Comparison of ENCODE assay signal across 22 cellular contexts in genomic region chr12:92215358-92215757, GRCh38.
DNase-seq lines count a peak whose midpoint lies in the region; ATAC-seq, FAIRE-seq and TF ChIP-seq lines count a peak whose summit lies in the region.
"Had no signal": no experiment of that assay in that cellular context is flagged by ENCODE, and none has a peak within 500 bp of the region (broad histone marks: within the 10 kb centered on the region; RNA-seq: fewer than 3 reads in every experiment).

No MANE protein-coding gene starts in this region.

- no peaks in the 10 kb centered on the region for H3K79me2 ChIP-seq in GM12878 (ENCODE audit: control insufficient read depth, insufficient read depth, low read length)

- TF ChIP-seq RAD21 in GM12878 (IDR thresholded peaks at IDR 0.05; ENCODE audit: insufficient read depth, low read depth, low read length) = no peak

- no peak for TF ChIP-seq CTCF in GM12878 (IDR thresholded peaks at IDR 0.05 in 2 of 3, conservative IDR thresholded peaks at IDR 0.05 in 1 of 3; ENCODE audit: control insufficient read depth in 2 of 3, extremely low read depth in 1 of 3, insufficient read depth in 1 of 3, low read depth in 3 of 3, low read length in 3 of 3)

- no peak overlapping the region for H3K4me3 Mint-ChIP-seq in activated naive CD4-positive, alpha-beta T cell treated with anti-CD3 and anti-CD28 coated beads, Interleukin-2, amount 50 U/mL, for 24 hours
- H3K4me3 Mint-ChIP-seq in stimulated activated memory B cell treated with anti-CD40 and anti-IgM and Interleukin-4, amounts not matched to agents 10 μg/mL and 1 μg/mL and 100 μg/mL, for 72 hours = no peak overlapping the region
- H3K4me3 Mint-ChIP-seq: CD14-positive monocyte; CD4-positive, alpha-beta T cell; CD8-positive, alpha-beta T cell had no signal

- RAD21 ChIA-PET in GM12878 (lab: Charles Lee; ENCODE audit: unreplicated experiment) = interaction anchor here (0.7 kb wide), 1 partner anchor 230 kb away, joined by 3 read pairs; no protein-coding TSS in a partner anchor

- no peak overlapping the region for H3K4me3 ChIP-seq in GM12878
- H3K4me3 ChIP-seq: BLaER1 had no signal

- peaks cover 14% of the 10 kb centered on the region for H3K9me3 Mint-ChIP-seq in activated naive CD4-positive, alpha-beta T cell treated with anti-CD3 and anti-CD28 coated beads, Interleukin-2, amount 50 U/mL, for 24 hours
- H3K9me3 Mint-ChIP-seq in activated naive CD4-positive, alpha-beta T cell treated with anti-CD3 and anti-CD28 coated beads, Interleukin-2, amount 50 U/mL, for 72 hours = peaks cover 14 to 17% of the 10 kb centered on the region in 2 donors
- H3K9me3 Mint-ChIP-seq in stimulated activated memory B cell treated with anti-CD40 and anti-IgM and Interleukin-4, amounts not matched to agents 10 μg/mL and 1 μg/mL and 100 μg/mL, for 72 hours = peaks cover 4% of the 10 kb centered on the region

- no peaks in the 10 kb centered on the region for H3K27me3 ChIP-seq in GM12878 (replicated peaks in 1 of 2; ENCODE audit: control insufficient read depth in 2 of 2, insufficient read depth in 2 of 2, low read length in 1 of 2)
- H3K27me3 ChIP-seq: BE2C, BLaER1 had no signal

- CTCF ChIA-PET in GM12878 (lab: Yijun Ruan, JAX) = no interaction called here

- H3K36me3 Mint-ChIP-seq in activated naive CD4-positive, alpha-beta T cell treated with anti-CD3 and anti-CD28 coated beads, Interleukin-2, amount 50 U/mL, for 24 hours = peaks cover 7% of the 10 kb centered on the region
- H3K36me3 Mint-ChIP-seq in activated naive CD4-positive, alpha-beta T cell treated with anti-CD3 and anti-CD28 coated beads, Interleukin-2, amount 50 U/mL, for 72 hours = peaks cover 5 to 27% of the 10 kb centered on the region in 2 donors
- H3K36me3 Mint-ChIP-seq in stimulated activated memory B cell treated with anti-CD40 and anti-IgM and Interleukin-4, amounts not matched to agents 10 μg/mL and 1 μg/mL and 100 μg/mL, for 72 hours = peaks cover 11% of the 10 kb centered on the region

- no peaks in the 10 kb centered on the region for H3K36me3 ChIP-seq in GM12878 (ENCODE audit: control insufficient read depth in 2 of 2, insufficient read depth in 2 of 2, low read length in 1 of 2)
- H3K36me3 ChIP-seq: BE2C, BLaER1 had no signal

- in situ Hi-C loops in GM12878 (cut with MboI) = no loop called here

- no peak for ATAC-seq in activated naive CD4-positive, alpha-beta T cell treated with anti-CD3 and anti-CD28 coated beads, Interleukin-2, amount 50 U/mL, for 72 hours
- no peak for ATAC-seq in GM12878
- ATAC-seq in stimulated activated memory B cell treated with anti-CD40 and anti-IgM and Interleukin-4, amounts not matched to agents 10 μg/mL and 1 μg/mL and 100 μg/mL, for 72 hours = no peak
- ATAC-seq: CD8-positive, alpha-beta T cell had no signal

- BruUV-seq in GM12878 (replicated peaks; lab: Mats Ljungman, UMichigan) = no TSS peak

- H3K27ac ChIP-seq in GM12878 (ENCODE audit: control insufficient read depth, insufficient read depth) = no peak overlapping the region
- H3K27ac ChIP-seq: BLaER1 had no signal

- intact Hi-C loops in GM12878 (cut with micrococcal nuclease; ENCODE audit: unreplicated experiment) = no loop called here

- no peak for FAIRE-seq in GM12878 (lab: Jason Lieb, UNC)
- FAIRE-seq: A204.1, D721Med, G401.6, GM12892 had no signal

- H2AFZ ChIP-seq in GM12878 (ENCODE audit: control insufficient read depth, low read depth, low read length) = no peak overlapping the region

- SMC1A ChIA-PET in GM12878 (lab: Charles Lee; ENCODE audit: uncharacterized antibody, unreplicated experiment) = interaction anchor here (0.7 to 1.7 kb wide), 7 partner anchors 16 to 403 kb away, joined by 3 to 5 read pairs (median 3); partner anchors contain the start of gene BTG1

- DNase-seq in activated naive CD4-positive, alpha-beta T cell treated with anti-CD3 and anti-CD28 coated beads, Interleukin-2, amount 50 U/mL, for 72 hours (ENCODE audit: low spot score in 2 of 2) = no peak
- no peak for DNase-seq in GM12878 (ENCODE audit: low read depth, low spot score)
- DNase-seq in CD1c-positive myeloid dendritic cell (ENCODE audit: extremely low spot score) = no peak
- no peak for DNase-seq in activated CD4-positive, alpha-beta T cell treated with anti-CD3 and anti-CD28 coated beads for 4 hours
- DNase-seq: 8988T; ACHN; BE2C; C1 segment of cervical spinal cord; Caco-2; Calu3; CD4-positive, alpha-beta T cell; CD8-positive, alpha-beta T cell; DMS79 treated with DMSO at 0.1 percent for 48 hours; GF-D8 had no signal

- no peak overlapping the region for H3K9ac ChIP-seq in GM12878 (ENCODE audit: control insufficient read depth, insufficient read depth, low read length)
- H3K9ac ChIP-seq: BLaER1 had no signal

- H3K27me3 Mint-ChIP-seq in activated naive CD4-positive, alpha-beta T cell treated with anti-CD3 and anti-CD28 coated beads, Interleukin-2, amount 50 U/mL, for 24 hours = no peaks in the 10 kb centered on the region
- no peaks in the 10 kb centered on the region for H3K27me3 Mint-ChIP-seq in stimulated activated memory B cell treated with anti-CD40 and anti-IgM and Interleukin-4, amounts not matched to agents 10 μg/mL and 1 μg/mL and 100 μg/mL, for 72 hours
- H3K27me3 Mint-ChIP-seq: CD4-positive, alpha-beta T cell had no signal

- WGBS in GM12878 (ENCODE audit: insufficient coverage, insufficient replicate concordance, low lambda C conversion rate, missing lambda C conversion rate) = 75% methylated on average over 2 of the region's 5 CpGs

- H4K20me1 ChIP-seq in GM12878 (ENCODE audit: control insufficient read depth, insufficient read depth) = no peaks in the 10 kb centered on the region
- H4K20me1 ChIP-seq: BLaER1 had no signal

- POLR2A ChIA-PET in GM12878 (lab: Charles Lee) = interaction anchor here (0.7 kb wide), 1 partner anchor 28 kb away, joined by 9 read pairs; no protein-coding TSS in a partner anchor

- no peaks in the 10 kb centered on the region for H3K4me1 ChIP-seq in GM12878 (ENCODE audit: control insufficient read depth, insufficient read depth, low read length)
- H3K4me1 ChIP-seq: Caco-2 had no signal

- peaks cover 72% of the 10 kb centered on the region for H3K4me1 Mint-ChIP-seq in activated naive CD4-positive, alpha-beta T cell treated with anti-CD3 and anti-CD28 coated beads, Interleukin-2, amount 50 U/mL, for 24 hours
- peaks cover 21% of the 10 kb centered on the region for H3K4me1 Mint-ChIP-seq in stimulated activated memory B cell treated with anti-CD40 and anti-IgM and Interleukin-4, amounts not matched to agents 10 μg/mL and 1 μg/mL and 100 μg/mL, for 72 hours

- H3K27ac Mint-ChIP-seq in activated naive CD4-positive, alpha-beta T cell treated with anti-CD3 and anti-CD28 coated beads, Interleukin-2, amount 50 U/mL, for 24 hours = peak overlapping the region; percentile 25
- H3K27ac Mint-ChIP-seq in activated naive CD4-positive, alpha-beta T cell treated with anti-CD3 and anti-CD28 coated beads, Interleukin-2, amount 50 U/mL, for 72 hours = no peak overlapping the region
- peak overlapping the region; percentile 58 for H3K27ac Mint-ChIP-seq in stimulated activated memory B cell treated with anti-CD40 and anti-IgM and Interleukin-4, amounts not matched to agents 10 μg/mL and 1 μg/mL and 100 μg/mL, for 72 hours
- H3K27ac Mint-ChIP-seq: CD14-positive monocyte; CD4-positive, alpha-beta T cell; CD8-positive, alpha-beta T cell had no signal

- no peak for TF ChIP-seq EP300 in GM12878 (IDR thresholded peaks at IDR 0.05; ENCODE audit: borderline replicate concordance in 1 of 2, control insufficient read depth in 1 of 2, low read depth in 2 of 2, low read length in 2 of 2)

- no peak overlapping the region for H3K4me2 ChIP-seq in GM12878 (ENCODE audit: control insufficient read depth, insufficient read depth)
- H3K4me2 ChIP-seq: BLaER1 had no signal

- no peak for TF ChIP-seq POLR2A in GM12878 (IDR thresholded peaks at IDR 0.05; ENCODE audit: low read depth, low read length)

- H3K9me3 ChIP-seq in GM12878 (replicated peaks; ENCODE audit: control insufficient read depth, insufficient read depth, low read length) = no peaks in the 10 kb centered on the region; the same call in 2 of the 3 replicates
- H3K9me3 ChIP-seq: BE2C, Caco-2 had no signal

TF ChIP-seq in GM12878, 131 proteins besides CTCF, POLR2A, EP300 and RAD21:
- TF ChIP-seq SIX5 (IDR thresholded peaks at IDR 0.05; ENCODE audit: low read depth, low read length, severe bottlenecking) (no peak), MLLT1 (IDR thresholded peaks at IDR 0.05) (peak; percentile 67; the same call in 1 of the 2 replicates), ZNF622 (IDR thresholded peaks at IDR 0.05) (no peak), MTA2 (IDR thresholded peaks at IDR 0.05; ENCODE audit: low read depth) (peak; percentile 58), IKZF2 (IDR thresholded peaks at IDR 0.05) (0 out of 4 replicates have a peak, but pooled peaks have one; percentile 31 to 41), ZBED1 (IDR thresholded peaks at IDR 0.05; ENCODE audit: borderline replicate concordance) (no peak), RUNX3 (IDR thresholded peaks at IDR 0.05; ENCODE audit: low read length) (peak; percentile 60), FOS (IDR thresholded peaks at IDR 0.05; ENCODE audit: borderline replicate concordance, extremely low read depth, insufficient read length) (no peak)

Comparison
In these comparisons a context has a peak if more than half of its experiments do, and no peak if none do; other contexts are left out.
1. H3K27ac Mint-ChIP-seq: peak in activated naive CD4-positive, alpha-beta T cell treated with anti-CD3 and anti-CD28 coated beads, Interleukin-2, amount 50 U/mL, for 24 hours (single experiment) and stimulated activated memory B cell treated with anti-CD40 and anti-IgM and Interleukin-4, amounts not matched to agents 10 μg/mL and 1 μg/mL and 100 μg/mL, for 72 hours (single experiment); none in activated naive CD4-positive, alpha-beta T cell treated with anti-CD3 and anti-CD28 coated beads, Interleukin-2, amount 50 U/mL, for 72 hours (0 of 2).